ENCODE assay signal across 15 cellular contexts in genomic region chr13:51970251-51970793, GRCh38.
"Had no signal": no experiment of that assay in that cellular context is flagged by ENCODE, and none has a peak within 500 bp of the region (broad histone marks: within the 10 kb centered on the region; RNA-seq: fewer than 3 reads in every experiment).

No MANE protein-coding gene starts in this region.

- H3K4me3 Mint-ChIP-seq: activated CD8-positive, alpha-beta memory T cell treated with anti-CD3 and anti-CD28 coated beads, Interleukin-2, amount 10 ng/mL, durations not matched to agents 7 days and 5 days; activated T-cell treated with anti-CD3 and anti-CD28 coated beads, Interleukin-2, amount 50 U/mL, for 24 hours; WTC11 had no signal

- H3K4me3 ChIP-seq: cardiac muscle cell, smooth muscle cell, tibial artery, uterus had no signal

- H3K27me3 Mint-ChIP-seq: activated T-cell treated with anti-CD3 and anti-CD28 coated beads, Interleukin-2, amount 50 U/mL, for 24 hours had no signal

- H3K27ac ChIP-seq: cardiac muscle cell, neutrophil, tibial artery, uterus had no signal

- H3K4me1 ChIP-seq: tibial artery, uterus had no signal

- H3K4me2 ChIP-seq: smooth muscle cell had no signal

- ATAC-seq: activated CD8-positive, alpha-beta memory T cell treated with anti-CD3 and anti-CD28 coated beads, Interleukin-2, amount 10 ng/mL, durations not matched to agents 7 days and 5 days; WTC11 had no signal

- H3K4me1 Mint-ChIP-seq: WTC11 had no signal

- H3K9me3 Mint-ChIP-seq: activated T-cell treated with anti-CD3 and anti-CD28 coated beads, Interleukin-2, amount 50 U/mL, for 24 hours; WTC11 had no signal

- FAIRE-seq: astrocyte, colon, frontal cortex, keratinocyte had no signal

- H3K36me3 ChIP-seq: cardiac muscle cell, neutrophil, uterus had no signal

- DNase-seq: activated CD8-positive, alpha-beta memory T cell treated with anti-CD3 and anti-CD28 coated beads, Interleukin-2, amount 10 ng/mL, durations not matched to agents 7 days and 5 days; activated effector memory CD4-positive, alpha-beta T cell treated with anti-CD3 and anti-CD28 coated beads, Interleukin-2, amount 50 U/mL, for 16 hours; activated T-cell treated with anti-CD3 and anti-CD28 coated beads, Interleukin-2, amount 50 U/mL, for 24 hours; retina; T-helper 1 cell; tibial artery; uterus had no signal

- H3K9me3 ChIP-seq: neutrophil, tibial artery, uterus had no signal

- H3K27me3 ChIP-seq: cardiac muscle cell, neutrophil, tibial artery, uterus had no signal

- H3K27ac Mint-ChIP-seq: activated CD8-positive, alpha-beta memory T cell treated with anti-CD3 and anti-CD28 coated beads, Interleukin-2, amount 10 ng/mL, durations not matched to agents 7 days and 5 days; activated T-cell treated with anti-CD3 and anti-CD28 coated beads, Interleukin-2, amount 50 U/mL, for 24 hours; WTC11 had no signal

- H3K36me3 Mint-ChIP-seq: WTC11 had no signal
